Comparison of ENCODE assay signal across 21 cellular contexts in genomic region chr14:79708991-79709390, GRCh38.
DNase-seq lines count a peak whose midpoint lies in the region; ATAC-seq, FAIRE-seq and TF ChIP-seq lines count a peak whose summit lies in the region.
"Had no signal": no experiment of that assay in that cellular context is flagged by ENCODE, and none has a peak within 500 bp of the region (broad histone marks: within the 10 kb centered on the region; RNA-seq: fewer than 3 reads in every experiment).

No MANE protein-coding gene starts in this region.

- peaks cover 22% of the 10 kb centered on the region for H3K4me1 ChIP-seq in foreskin keratinocyte
- H3K4me1 ChIP-seq: left lung had no signal

- DNase-seq in HS-5 (ENCODE audit: low read depth) (peak; percentile 10), NCI-H510A treated with DMSO at 0.1 percent for 48 hours (lab: John Stamatoyannopoulos, UW) (peak; percentile 32), foreskin keratinocyte (peak; percentile 66 to 79), retinal pigment epithelial cell (ENCODE audit: low read depth) (peak; percentile 5), GM12892 (ENCODE audit: insufficient read length) (no peak), Ammon's horn (ENCODE audit: low spot score) (no peak), foreskin melanocyte (no peak)
- DNase-seq: activated CD4-positive, CD25-positive, alpha-beta regulatory T cell; activated CD8-positive, alpha-beta T cell treated with anti-CD3 and anti-CD28 coated beads, Interleukin-2, amount 10 ng/mL, durations not matched to agents 7 days and 5 days; activated naive CD4-positive, alpha-beta T cell treated with anti-CD3 and anti-CD28 coated beads for 36 hours; activated T-cell treated with anti-CD3 and anti-CD28 coated beads, Interleukin-2, amount 50 U/mL, for 1 hour; AML-193; erythroblast; left lung; NCI-H345; small intestine; stimulated activated CD4-positive, alpha-beta T cell treated with anti-CD3 and anti-CD28 coated beads, Interleukin-2, amount 100 ng/mL, for 48 hours; stomach; transverse colon had no signal

- no peak overlapping the region for H3K4me3 ChIP-seq in retinal pigment epithelial cell (ENCODE audit: low read length)
- H3K4me3 ChIP-seq: left lung, stomach, transverse colon had no signal

- TF ChIP-seq POLR2A in GM12892 (IDR thresholded peaks at IDR 0.05; ENCODE audit: low read depth, low read length) = no peak

- no peak for FAIRE-seq in GM12892 (lab: Jason Lieb, UNC)
- FAIRE-seq: GM18507, small intestine had no signal

- peak; percentile 92 for ATAC-seq in foreskin keratinocyte
- ATAC-seq: activated CD8-positive, alpha-beta T cell treated with anti-CD3 and anti-CD28 coated beads, Interleukin-2, amount 10 ng/mL, durations not matched to agents 7 days and 5 days; left lung had no signal

- H3K27ac ChIP-seq in foreskin keratinocyte = no peak overlapping the region
- H3K27ac ChIP-seq: left lung, neutrophil, stomach, transverse colon had no signal

- no peak for TF ChIP-seq CTCF in foreskin keratinocyte (conservative IDR thresholded peaks at IDR 0.05)
- no peak for TF ChIP-seq CTCF in retinal pigment epithelial cell (conservative IDR thresholded peaks at IDR 0.05; ENCODE audit: low read depth, low read length)

- H3K27me3 ChIP-seq in foreskin keratinocyte = no peaks in the 10 kb centered on the region
- H3K27me3 ChIP-seq: left lung, neutrophil, stomach, transverse colon had no signal

Comparison
In these comparisons a context has a peak if more than half of its experiments do, and no peak if none do; other contexts are left out.
1. DNase-seq: peak in HS-5 (single experiment), NCI-H510A treated with DMSO at 0.1 percent for 48 hours (single experiment), foreskin keratinocyte (2 of 2) and retinal pigment epithelial cell (single experiment); none in GM12892 (single experiment), Ammon's horn (single experiment) and foreskin melanocyte (single experiment).